In genomic region chrX:48573690-48574269, GRCh38 we compare ENCODE assay signal across 8 cellular contexts. TPM values are rescaled to one million over a fixed set of nuclear protein-coding genes. Genes with fewer than 3 reads are reported as not detected.
DNase-seq lines count a peak whose midpoint lies in the region; ATAC-seq and TF ChIP-seq lines count a peak whose summit lies in the region.

No MANE protein-coding gene starts in this region.

- H3K4me1 ChIP-seq in CD8-positive, alpha-beta T cell (ENCODE audit: insufficient read depth, low read length), result peaks cover 24% of the 10 kb centered on the region
- H3K4me1 ChIP-seq in tibial nerve, result peaks cover 0 to 20% (median 12%) of the 10 kb centered on the region in 4 donors

- peak in 4 of 7 experiments; percentile 16 to 69 (median 44) for DNase-seq in CD8-positive, alpha-beta T cell
- DNase-seq in SK-MEL-5 (ENCODE audit: low read depth, low spot score), result peak; percentile 77
- DNase-seq in choroid plexus epithelial cell (ENCODE audit: low read depth), result peak; percentile 52
- peak; percentile 29 for DNase-seq in medulla oblongata (ENCODE audit: extremely low spot score)
- DNase-seq in tibial nerve (ENCODE audit: low spot score in 2 of 2), result peak; percentile 14 to 15
- no peak for DNase-seq in HuH-7.5 (ENCODE audit: low spot score)
- DNase-seq in SIG-M5 treated with dmso at 0.1 percent for 504 hours (lab: John Stamatoyannopoulos, UW; ENCODE audit: unreplicated experiment), result no peak

- peak; percentile 36 for ATAC-seq in CD8-positive, alpha-beta T cell
- peak; percentile 3 for ATAC-seq in HG03432 (IDR thresholded peaks at IDR 0.05; ENCODE audit: unreplicated experiment)

- 6 to 57% methylated on average over 11 to 19 of the region's 19 CpGs for WGBS in tibial nerve, 2 donors

- H3K27me3 ChIP-seq in CD8-positive, alpha-beta T cell (ENCODE audit: insufficient read depth, low read length), result no peaks in the 10 kb centered on the region
- H3K27me3 ChIP-seq in tibial nerve, result no peaks in the 10 kb centered on the region

- CTCF ChIA-PET in CD8-positive, alpha-beta T cell (lab: Charles Lee), result no interaction called here

- H3K4me3 Mint-ChIP-seq in CD8-positive, alpha-beta T cell, result peak overlapping the region; percentile 97

- H3K4me1 Mint-ChIP-seq in CD8-positive, alpha-beta T cell (ENCODE audit: low read depth), result peaks cover 23% of the 10 kb centered on the region

- in situ Hi-C loops in SK-MEL-5 (cut with HindIII; ENCODE audit: low pct_unique_long_range_greater_than_20kb, low sequenced_read_pairs), result no loop called here

- peaks cover 33% of the 10 kb centered on the region for H3K36me3 ChIP-seq in CD8-positive, alpha-beta T cell (ENCODE audit: insufficient read depth, low read length)
- H3K36me3 ChIP-seq in tibial nerve, result peaks cover 0 to 38% (median 0%) of the 10 kb centered on the region in 3 donors

- H3K9me3 Mint-ChIP-seq in CD8-positive, alpha-beta T cell, result no peaks in the 10 kb centered on the region

- H3K4me3 ChIP-seq in CD8-positive, alpha-beta T cell (ENCODE audit: low read depth, low read length), result peak overlapping the region; percentile 70
- peak overlapping the region; percentile 78 for H3K4me3 ChIP-seq in choroid plexus epithelial cell (ENCODE audit: low read depth, low read length)
- peak overlapping the region; percentile 22 to 79 (median 56) for H3K4me3 ChIP-seq in tibial nerve

- no peaks in the 10 kb centered on the region for H3K27me3 Mint-ChIP-seq in CD8-positive, alpha-beta T cell (ENCODE audit: low read depth)

- H3K36me3 Mint-ChIP-seq in CD8-positive, alpha-beta T cell, result peaks cover 43% of the 10 kb centered on the region

- no peak for TF ChIP-seq POLR2A in tibial nerve (IDR thresholded peaks at IDR 0.05)

- TF ChIP-seq CTCF in CD8-positive, alpha-beta T cell (IDR thresholded peaks at IDR 0.05), result no peak
- TF ChIP-seq CTCF in choroid plexus epithelial cell (conservative IDR thresholded peaks at IDR 0.05; ENCODE audit: low read depth, low read length) (no peak), tibial nerve (IDR thresholded peaks at IDR 0.05) (no peak)

- intact Hi-C loops in CD8-positive, alpha-beta T cell (cut with DNase I, micrococcal nuclease), result loop anchor here (1.0 to 10.0 kb wide), 6 partner anchors 24 to 321 kb away; partner anchors contain the start of genes FTSJ1 (in 2 of the 2), TBC1D25 (in 2 of the 2), WDR13 (in 2 of the 2) and EBP (in 1 of the 2)

- H3K9me3 ChIP-seq in CD8-positive, alpha-beta T cell (ENCODE audit: low read length), result no peaks in the 10 kb centered on the region
- no peaks in the 10 kb centered on the region for H3K9me3 ChIP-seq in tibial nerve

- TF ChIP-seq EP300 in tibial nerve (IDR thresholded peaks at IDR 0.05), result no peak

- POLR2A ChIA-PET in CD8-positive, alpha-beta T cell (lab: Charles Lee), result interaction anchor here (0.9 to 2.4 kb wide), 11 partner anchors 11 to 1340 kb away, joined by 3 to 21 read pairs (median 3); partner anchors contain the start of genes SUV39H1, TBC1D25 and USP11

- peak overlapping the region; percentile 100 for H3K27ac ChIP-seq in CD8-positive, alpha-beta T cell (ENCODE audit: low read depth, low read length)
- peak overlapping the region; percentile 94 to 100 (median 99) for H3K27ac ChIP-seq in tibial nerve

- H3K27ac Mint-ChIP-seq in CD8-positive, alpha-beta T cell, result peak overlapping the region; percentile 99

RNA-seq across cellular contexts. Expression of gene RBM3, which starts 0.5 kb away (rescaled TPM):
- 100 to 1,000 TPM; 442 to 444 TPM for total RNA-seq in CD8-positive, alpha-beta T cell
- total RNA-seq in SK-MEL-5 (2014; rRNA removed; shearing (Covaris generic)), result 220 and 221 TPM in 2 replicates
- 187 and 222 TPM in 2 replicates for polyA plus RNA-seq in SK-MEL-5 (2015; cell fraction: cytosol; rRNA removed)
- polyA plus RNA-seq in SK-MEL-5 (2015; cell fraction: nucleus; rRNA removed), result 346 and 557 TPM in 2 replicates
- 100 to 1,000 TPM; 170 to 235 (median 217) TPM for total RNA-seq in tibial nerve

RNA-seq across cellular contexts. Expression of gene WDR13, which starts 23.5 kb away (rescaled TPM):
- 10 to 100 TPM; 41.6 to 51.6 TPM for total RNA-seq in CD8-positive, alpha-beta T cell
- total RNA-seq in SK-MEL-5 (2014; rRNA removed; shearing (Covaris generic)), result 46.8 and 50.4 TPM in 2 replicates
- polyA plus RNA-seq in SK-MEL-5 (2015; cell fraction: cytosol; rRNA removed), result 54.0 and 72.6 TPM in 2 replicates
- polyA plus RNA-seq in SK-MEL-5 (2015; cell fraction: nucleus; rRNA removed), result 226 and 244 TPM in 2 replicates
- 100 to 1,000 TPM; 108 to 224 (median 126) TPM for total RNA-seq in tibial nerve

RNA-seq across cellular contexts. Expression of gene TBC1D25, which starts 34.3 kb away (rescaled TPM):
- 10 to 100 TPM; 30.1 to 33.4 TPM for total RNA-seq in CD8-positive, alpha-beta T cell
- 3.3 and 4.7 TPM in 2 replicates for total RNA-seq in SK-MEL-5 (2014; rRNA removed; shearing (Covaris generic))
- polyA plus RNA-seq in SK-MEL-5 (2015; cell fraction: cytosol; rRNA removed), result 12.3 and 12.5 TPM in 2 replicates
- polyA plus RNA-seq in SK-MEL-5 (2015; cell fraction: nucleus; rRNA removed), result 9.8 and 14.6 TPM in 2 replicates
- total RNA-seq in tibial nerve, result 10 to 100 TPM in 3 of 4 donors, 1 to 10 TPM in 1; 9.9 to 15.9 (median 12.2) TPM

RNA-seq across cellular contexts. Expression of gene EBP, which starts 52.2 kb away (rescaled TPM):
- total RNA-seq in CD8-positive, alpha-beta T cell, result 10 to 100 TPM; 55.2 to 56.9 TPM
- 50.2 and 53.6 TPM in 2 replicates for total RNA-seq in SK-MEL-5 (2014; rRNA removed; shearing (Covaris generic))
- polyA plus RNA-seq in SK-MEL-5 (2015; cell fraction: cytosol; rRNA removed), result 49.7 and 72.1 TPM in 2 replicates
- 26.4 and 33.8 TPM in 2 replicates for polyA plus RNA-seq in SK-MEL-5 (2015; cell fraction: nucleus; rRNA removed)
- 10 to 100 TPM; 21.1 to 29.2 (median 23.6) TPM for total RNA-seq in tibial nerve

Comparison
In these comparisons a context has a peak if more than half of its experiments do, and no peak if none do; other contexts are left out.
1. DNase-seq: peak in CD8-positive, alpha-beta T cell (4 of 7), SK-MEL-5 (single experiment), choroid plexus epithelial cell (single experiment), medulla oblongata (single experiment) and tibial nerve (2 of 2); none in HuH-7.5 (single experiment) and SIG-M5 treated with dmso at 0.1 percent for 504 hours (single experiment).
2. Peak in every context shown above with its lines, with median percentiles within 50 percentile points of each other: H3K4me3 ChIP-seq.